Comparison of ENCODE assay signal across 14 cellular contexts in genomic region chr2:120293991-120294329, GRCh38. TPM values are rescaled to one million over a fixed set of nuclear protein-coding genes. Genes with fewer than 3 reads are reported as not detected.
A peak's percentile ranks its signal among the peaks of the same experiment; 100 is the strongest.
DNase-seq lines count a peak whose midpoint lies in the region; ATAC-seq, FAIRE-seq and TF ChIP-seq lines count a peak whose summit lies in the region.
"Had no signal": no experiment of that assay in that cellular context is flagged by ENCODE, and none has a peak within 500 bp of the region (broad histone marks: within the 10 kb centered on the region; RNA-seq: fewer than 3 reads in every experiment).

No MANE protein-coding gene starts in this region.

- no peaks in the 10 kb centered on the region for H3K9me3 Mint-ChIP-seq in activated T-helper 17 cell treated with anti-CD3 and anti-CD28 coated beads, Interleukin-2, amount 50 U/mL, for 72 hours
- H3K9me3 Mint-ChIP-seq: HFFc6 had no signal

- no peaks in the 10 kb centered on the region for H3K27me3 ChIP-seq in fibroblast of lung (ENCODE audit: control insufficient read depth, insufficient read depth, low read length)
- H3K27me3 ChIP-seq: right lobe of liver had no signal

- no peak overlapping the region for H3K4me3 Mint-ChIP-seq in activated T-helper 17 cell treated with anti-CD3 and anti-CD28 coated beads, Interleukin-2, amount 50 U/mL, for 72 hours
- H3K4me3 Mint-ChIP-seq: HFFc6 had no signal

- H3K4me2 ChIP-seq in fibroblast of lung (ENCODE audit: extremely low read depth, insufficient read depth, low read length) = peak overlapping the region; percentile 28

- peaks cover 10% of the 10 kb centered on the region for H3K4me1 Mint-ChIP-seq in activated T-helper 17 cell treated with anti-CD3 and anti-CD28 coated beads, Interleukin-2, amount 50 U/mL, for 72 hours

- ATAC-seq in GM19463 (IDR thresholded peaks at IDR 0.05; ENCODE audit: unreplicated experiment) = peak; percentile 71
- ATAC-seq in HG03103 (IDR thresholded peaks at IDR 0.05; ENCODE audit: low read depth, unreplicated experiment) = peak; percentile 98
- ATAC-seq in activated T-helper 17 cell treated with anti-CD3 and anti-CD28 coated beads, Interleukin-2, amount 50 U/mL, for 72 hours (replicated peaks) = no peak
- ATAC-seq: right lobe of liver had no signal

- peaks cover 8% of the 10 kb centered on the region for H3K36me3 ChIP-seq in fibroblast of lung (ENCODE audit: control insufficient read depth, insufficient read depth, low read length)

- peak overlapping the region in 1 of 4 experiments; percentile 35 for H3K4me3 ChIP-seq in fibroblast of lung (replicated peaks in 1 of 4; ENCODE audit: control extremely low read depth in 1 of 4, insufficient read depth in 1 of 4, low read depth in 3 of 4, low read length in 4 of 4)
- H3K4me3 ChIP-seq: right lobe of liver had no signal

- no peak for TF ChIP-seq POLR2A in GM12891 (IDR thresholded peaks at IDR 0.05; ENCODE audit: low read depth, low read length)
- TF ChIP-seq POLR2A in H54 (IDR thresholded peaks at IDR 0.05; ENCODE audit: low read depth, low read length) = no peak

- DNase-seq in GM12891 (ENCODE audit: insufficient read length, low spot score) (no peak), fibroblast of lung (ENCODE audit: low read depth in 2 of 2) (no peak), NCI-H82 (lab: John Stamatoyannopoulos, UW) (no peak), H54 (ENCODE audit: insufficient read length, low spot score) (no peak), NCI-H1048 (lab: John Stamatoyannopoulos, UW) (no peak)
- DNase-seq: activated effector memory CD4-positive, alpha-beta T cell treated with Interleukin-2 at 50 U/mL for 16 hours; HFFc6; NCI-H2029; right lobe of liver; stimulated activated naive CD4-positive, alpha-beta T cell had no signal

- no peaks in the 10 kb centered on the region for H3K27me3 Mint-ChIP-seq in activated T-helper 17 cell treated with anti-CD3 and anti-CD28 coated beads, Interleukin-2, amount 50 U/mL, for 72 hours

- H3K79me2 ChIP-seq in fibroblast of lung (ENCODE audit: control insufficient read depth, insufficient read depth, low read length) = no peaks in the 10 kb centered on the region

- no peak overlapping the region for H3K27ac Mint-ChIP-seq in activated T-helper 17 cell treated with anti-CD3 and anti-CD28 coated beads, Interleukin-2, amount 50 U/mL, for 72 hours
- H3K27ac Mint-ChIP-seq: HFFc6 had no signal

- H4K20me1 ChIP-seq in fibroblast of lung (ENCODE audit: control insufficient read depth, extremely low read depth, insufficient read depth, low read length) = no peaks in the 10 kb centered on the region

- peaks cover 11% of the 10 kb centered on the region for H3K4me1 ChIP-seq in fibroblast of lung (ENCODE audit: control insufficient read depth, extremely low read depth, insufficient read depth, low read length)
- H3K4me1 ChIP-seq: right lobe of liver had no signal

- peaks cover 90% of the 10 kb centered on the region for H3K36me3 Mint-ChIP-seq in activated T-helper 17 cell treated with anti-CD3 and anti-CD28 coated beads, Interleukin-2, amount 50 U/mL, for 72 hours (ENCODE audit: low read depth)

- no peak for TF ChIP-seq CTCF in fibroblast of lung (conservative IDR thresholded peaks at IDR 0.05 in 1 of 2, IDR thresholded peaks at IDR 0.05 in 1 of 2; ENCODE audit: low read depth in 1 of 2, low read length in 2 of 2)

- H3K9ac ChIP-seq in fibroblast of lung (ENCODE audit: insufficient read depth, low read length) = no peak overlapping the region

- H2AFZ ChIP-seq in fibroblast of lung (ENCODE audit: low read length) = no peak overlapping the region

- peak overlapping the region; percentile 28 for H3K27ac ChIP-seq in fibroblast of lung (ENCODE audit: insufficient read depth, low read length)
- H3K27ac ChIP-seq: right lobe of liver had no signal

- H3K9me3 ChIP-seq in fibroblast of lung (ENCODE audit: control insufficient read depth, insufficient read depth, low read depth, low read length) = no peaks in the 10 kb centered on the region
- H3K9me3 ChIP-seq: right lobe of liver had no signal

- FAIRE-seq in GM12891 (lab: Jason Lieb, UNC) (peak; percentile 95), H54 (lab: Jason Lieb, UNC) (no peak)

TF ChIP-seq in GM12891, 5 proteins besides CTCF, POLR2A, EP300 and RAD21:
- peak; percentile 74 for TF ChIP-seq PAX5 (IDR thresholded peaks at IDR 0.05; ENCODE audit: insufficient read depth, low read length, severe bottlenecking)
- no peak for TF ChIP-seq POLR2AphosphoS5 (IDR thresholded peaks at IDR 0.05; ENCODE audit: low read depth, low read length)
- TF ChIP-seq TAF1 (IDR thresholded peaks at IDR 0.05; ENCODE audit: low read depth, low read length) = no peak

RNA-seq across cellular contexts. Expression of gene RALB, which starts 41.3 kb away (rescaled TPM):
- polyA plus RNA-seq in GM12891 (2012; ENCODE audit: low read depth, missing spikeins) = 48.0 TPM
- total RNA-seq in fibroblast of lung = 46.2 and 58.3 TPM in 2 replicates
- polyA plus RNA-seq in fibroblast of lung = 73.9 and 90.5 TPM in 2 replicates
- 60.5 and 75.0 TPM in 2 replicates for polyA plus RNA-seq in fibroblast of lung (2012)
- polyA minus RNA-seq in fibroblast of lung (ENCODE audit: low replicate concordance) = 8.7 and 13.2 TPM in 2 replicates
- total RNA-seq in activated T-helper 17 cell treated with anti-CD3 and anti-CD28 coated beads, Interleukin-2, amount 50 U/mL, for 72 hours = 10 to 100 TPM; 77.4 to 91.9 TPM

RNA-seq across cellular contexts. Expression of gene INHBB, which starts 52.0 kb away (rescaled TPM):
- polyA plus RNA-seq in GM12891 (2012; ENCODE audit: low read depth, missing spikeins) = not detected
- total RNA-seq in fibroblast of lung = under 0.01 TPM in 1 of 2 replicates, not detected in the other
- 0.01 TPM in 1 of 2 replicates, not detected in the other for polyA plus RNA-seq in fibroblast of lung
- polyA plus RNA-seq in fibroblast of lung (2012) = not detected in 2 replicates
- polyA minus RNA-seq in fibroblast of lung (ENCODE audit: low replicate concordance) = not detected in 2 replicates
- total RNA-seq in activated T-helper 17 cell treated with anti-CD3 and anti-CD28 coated beads, Interleukin-2, amount 50 U/mL, for 72 hours = not detected
- total RNA-seq: T-helper 1 cell treated with Interleukin-12 subunit alpha and Interleukin-12 subunit beta and Interleukin-4 antibody, amounts not matched to agents 30 ng/mL and 1 ng/mL, for 36 hours had no signal
